Comparison of ENCODE assay signal across 9 cellular contexts in the genomic region with DNA sequence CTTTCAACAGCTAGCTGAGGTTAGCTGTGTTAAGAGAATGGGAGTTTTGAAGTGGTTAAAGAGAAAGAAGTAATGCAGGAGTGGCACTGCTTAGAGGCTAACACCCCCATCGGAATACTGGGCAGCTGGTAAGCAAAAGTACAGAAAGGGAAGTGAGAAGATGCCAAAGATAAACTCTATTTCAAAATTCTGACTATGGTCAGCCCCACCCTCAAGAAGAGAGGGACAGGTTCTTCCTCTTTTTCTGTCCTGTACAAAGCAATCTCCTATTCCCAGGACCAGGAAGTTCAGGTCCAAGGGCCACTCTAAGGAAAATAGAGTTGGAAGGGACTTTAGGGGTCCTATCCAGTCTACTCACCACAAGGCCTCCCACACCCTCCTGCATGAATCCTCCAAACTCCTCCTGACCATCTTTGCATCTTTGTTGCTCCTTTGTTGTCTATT. TPM values are rescaled to one million over a fixed set of nuclear protein-coding genes. Genes with fewer than 3 reads are reported as not detected.
DNase-seq lines count a peak whose midpoint lies in the region; ATAC-seq, FAIRE-seq and TF ChIP-seq lines count a peak whose summit lies in the region.
"Had no signal": no experiment of that assay in that cellular context is flagged by ENCODE, and none has a peak within 500 bp of the region (broad histone marks: within the 10 kb centered on the region; RNA-seq: fewer than 3 reads in every experiment).

No MANE protein-coding gene starts in this region.

- H3K4me3 ChIP-seq in HL-60 (replicated peaks; ENCODE audit: insufficient read depth, low read length) (no peak overlapping the region), lower leg skin (ENCODE audit: low read depth, poor library complexity, severe bottlenecking) (no peak overlapping the region)
- no peak overlapping the region for H3K4me3 ChIP-seq in effector memory CD4-positive, alpha-beta T cell (ENCODE audit: insufficient read depth, low read depth, low read length, poor library complexity, severe bottlenecking)

- H3K36me3 ChIP-seq in effector memory CD4-positive, alpha-beta T cell (ENCODE audit: control insufficient read depth, insufficient read depth, low read length): no peaks in the 10 kb centered on the region

- TF ChIP-seq POLR2A in GM12892 (IDR thresholded peaks at IDR 0.05; ENCODE audit: low read depth, low read length) (no peak), lower leg skin (IDR thresholded peaks at IDR 0.05) (no peak)

- H3K4me1 ChIP-seq in effector memory CD4-positive, alpha-beta T cell (ENCODE audit: control insufficient read depth, insufficient read depth, low read length, poor library complexity, severe bottlenecking): peaks cover 14% of the 10 kb centered on the region

- intact Hi-C loops in lower leg skin (cut with DNase I; ENCODE audit: low total_unique reads): no loop called here

- H3K9me3 ChIP-seq in effector memory CD4-positive, alpha-beta T cell (ENCODE audit: control insufficient read depth, low read length): no peaks in the 10 kb centered on the region

- TF ChIP-seq CTCF in HL-60 (IDR thresholded peaks at IDR 0.05; ENCODE audit: insufficient read depth, low read length) (no peak), lower leg skin (IDR thresholded peaks at IDR 0.05) (no peak)

- no peaks in the 10 kb centered on the region for H3K27me3 ChIP-seq in HL-60 (ENCODE audit: insufficient read depth, poor library complexity, severe bottlenecking)
- no peaks in the 10 kb centered on the region for H3K27me3 ChIP-seq in effector memory CD4-positive, alpha-beta T cell (replicated peaks; ENCODE audit: control insufficient read depth, insufficient read depth, low read length, poor library complexity, severe bottlenecking)

- H3K27ac ChIP-seq in HL-60 (replicated peaks): peak overlapping the region; percentile 45
- H3K27ac ChIP-seq in effector memory CD4-positive, alpha-beta T cell (ENCODE audit: insufficient read depth, low read length, poor library complexity, severe bottlenecking): no peak overlapping the region

- DNase-seq in GM12892 (ENCODE audit: insufficient read length) (no peak), HL-60 (ENCODE audit: low read depth in 1 of 2, low spot score in 1 of 2) (peak; percentile 78 to 86), NCI-H187 (lab: John Stamatoyannopoulos, UW) (no peak), lower leg skin (ENCODE audit: low spot score in 2 of 2) (no peak)
- no peak for DNase-seq in effector memory CD4-positive, alpha-beta T cell
- no peak for DNase-seq in stimulated activated naive CD4-positive, alpha-beta T cell treated with Interleukin-2 at 50 U/mL for 16 hours (lab: John Stamatoyannopoulos, UW)

- ATAC-seq in GM21423 (IDR thresholded peaks at IDR 0.05; ENCODE audit: unreplicated experiment): peak; percentile 85
- ATAC-seq in esophagus mucosa: peak; percentile 52
- ATAC-seq: HCT116 had no signal

- peak; percentile 99 for FAIRE-seq in GM12892 (lab: Jason Lieb, UNC)

- 19 to 54% methylated on average over 1 of the region's 1 CpG for WGBS in lower leg skin, 2 donors

RNA-seq across cellular contexts. Expression of a gene that starts 45.9 kb away (rescaled TPM):
- polyA plus RNA-seq in GM12892 (2012; ENCODE audit: missing spikeins): 12.2 TPM
- 7.2 TPM for total RNA-seq in esophagus mucosa
- total RNA-seq in lower leg skin: 10 to 100 TPM; 24.1 to 46.2 (median 34.4) TPM

Comparison
In these comparisons a context has a peak if more than half of its experiments do, and no peak if none do; other contexts are left out.
1. DNase-seq: peak in HL-60 (2 of 2); none in GM12892 (single experiment), effector memory CD4-positive, alpha-beta T cell (0 of 3), stimulated activated naive CD4-positive, alpha-beta T cell treated with Interleukin-2 at 50 U/mL for 16 hours (single experiment), NCI-H187 (0 of 2) and lower leg skin (0 of 2).